Comparison of ENCODE assay signal across 9 cellular contexts in the genomic region with DNA sequence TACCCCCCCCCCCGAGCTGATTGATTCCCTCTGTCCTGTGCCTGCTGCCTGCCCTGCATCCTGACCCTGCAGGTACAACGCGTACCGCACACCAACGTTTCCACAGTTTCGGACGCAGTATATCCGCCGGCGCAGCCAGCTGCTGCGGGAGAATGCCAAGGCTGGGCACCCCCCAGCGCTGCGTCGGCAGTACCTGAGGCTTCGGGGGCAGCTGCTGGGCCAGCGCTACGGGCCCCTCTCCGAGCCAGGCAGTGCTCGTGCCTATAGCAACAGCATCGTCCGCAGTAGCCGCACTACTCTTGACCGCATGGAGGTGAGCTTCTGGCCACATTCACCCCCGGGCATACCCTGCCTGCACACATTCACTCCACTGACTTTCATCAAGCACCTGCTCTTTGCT. TPM values are rescaled to one million over a fixed set of nuclear protein-coding genes. Genes with fewer than 3 reads are reported as not detected.
DNase-seq lines count a peak whose midpoint lies in the region; TF ChIP-seq lines count a peak whose summit lies in the region.
"Had no signal": no experiment of that assay in that cellular context is flagged by ENCODE, and none has a peak within 500 bp of the region (broad histone marks: within the 10 kb centered on the region; RNA-seq: fewer than 3 reads in every experiment).

No MANE protein-coding gene starts in this region.

- H3K27me3 Mint-ChIP-seq in neural progenitor cell (ENCODE audit: insufficient read depth, low read depth) = peaks cover 6% of the 10 kb centered on the region

- H3K79me2 ChIP-seq in MM.1S (ENCODE audit: low read length) (0 out of 2 replicates have a peak, but pooled peaks cover 2% of the 10 kb centered on the region), neural progenitor cell (ENCODE audit: low read depth) (no peaks in the 10 kb centered on the region)

- H3K36me3 ChIP-seq in MM.1S (replicated peaks; ENCODE audit: insufficient read depth, low read length) (no peaks in the 10 kb centered on the region), neural progenitor cell (no peaks in the 10 kb centered on the region)

- H3K27ac ChIP-seq in AG04450 (ENCODE audit: low read depth, low read length) (no peak overlapping the region), MM.1S (ENCODE audit: low read length) (no peak overlapping the region), dorsolateral prefrontal cortex (peak overlapping the region in 24 of 59 donors; percentile 57 to 99 (median 97)), neural progenitor cell (no peak overlapping the region)

- H4K20me1 ChIP-seq in MM.1S (ENCODE audit: insufficient read depth, low read length) (no peaks in the 10 kb centered on the region), neural progenitor cell (ENCODE audit: low read depth) (no peaks in the 10 kb centered on the region)

- DNase-seq in AG04450 (ENCODE audit: low read depth, low spot score) (no peak), MM.1S (no peak), dorsolateral prefrontal cortex (no peak), neural progenitor cell (ENCODE audit: low spot score) (no peak), NCI-H2107 treated with DMSO at 0.1 percent for 48 hours (lab: John Stamatoyannopoulos, UW; ENCODE audit: unreplicated experiment) (no peak), NCI-H1436 (lab: John Stamatoyannopoulos, UW) (no peak), HCEC 1CT (no peak), NCI-H524 treated with DMSO at 0.1 percent for 48 hours (lab: John Stamatoyannopoulos, UW) (no peak)

- H3K9me3 ChIP-seq in AG04450 (ENCODE audit: control insufficient read depth, insufficient read depth, low read length) = no peaks in the 10 kb centered on the region
- no peaks in the 10 kb centered on the region for H3K9me3 ChIP-seq in MM.1S (replicated peaks; ENCODE audit: insufficient read depth, low read length)
- H3K9me3 ChIP-seq in neural progenitor cell (ENCODE audit: low read depth) = no peaks in the 10 kb centered on the region

- H3K4me3 Mint-ChIP-seq in neural progenitor cell = peak overlapping the region; percentile 95

- H3K4me1 ChIP-seq in MM.1S (ENCODE audit: low read length) (no peaks in the 10 kb centered on the region), neural progenitor cell (no peaks in the 10 kb centered on the region)

- no peak overlapping the region for H3K27ac Mint-ChIP-seq in neural progenitor cell

- intact Hi-C loops in dorsolateral prefrontal cortex (cut with DNase I) = no loop called here

- H3K4me3 ChIP-seq in AG04450 (ENCODE audit: low read depth, low read length) = peak overlapping the region; percentile 85
- peak overlapping the region; percentile 94; the same call in 1 of the 2 replicates for H3K4me3 ChIP-seq in MM.1S (ENCODE audit: low read length)
- H3K4me3 ChIP-seq in dorsolateral prefrontal cortex = peak overlapping the region in 54 of 59 donors; percentile 54 to 82 (median 70)
- no peak overlapping the region for H3K4me3 ChIP-seq in neural progenitor cell

- no peak for TF ChIP-seq CTCF in AG04450 (IDR thresholded peaks at IDR 0.05; ENCODE audit: low read depth, low read length)
- TF ChIP-seq CTCF in MM.1S (IDR thresholded peaks at IDR 0.05; ENCODE audit: low read length) = no peak
- no peak for TF ChIP-seq CTCF in dorsolateral prefrontal cortex (IDR thresholded peaks at IDR 0.05 in 54 of 56, conservative IDR thresholded peaks at IDR 0.05 in 2 of 56; ENCODE audit: low read depth in 1 of 56, partially characterized antibody in 56 of 56)
- no peak for TF ChIP-seq CTCF in neural progenitor cell (IDR thresholded peaks at IDR 0.05)

- peaks cover 4% of the 10 kb centered on the region for H3K4me1 Mint-ChIP-seq in neural progenitor cell

- CTCF ChIA-PET in AG04450 (lab: Charles Lee) = no interaction called here

- H3K27me3 ChIP-seq in AG04450 (ENCODE audit: control insufficient read depth, insufficient read depth, low read length) = no peaks in the 10 kb centered on the region
- H3K27me3 ChIP-seq in MM.1S (replicated peaks; ENCODE audit: insufficient read depth, low read length) = no peaks in the 10 kb centered on the region
- H3K27me3 ChIP-seq in dorsolateral prefrontal cortex = peaks cover 0 to 43% (median 0%) of the 10 kb centered on the region in 45 donors
- no peaks in the 10 kb centered on the region for H3K27me3 ChIP-seq in neural progenitor cell

- H3K9ac ChIP-seq in MM.1S (ENCODE audit: low read length) = no peak overlapping the region
- H3K9ac ChIP-seq in neural progenitor cell = no peak overlapping the region

- H3K9me2 ChIP-seq in MM.1S (replicated peaks; ENCODE audit: insufficient read depth, low read length) = no peaks in the 10 kb centered on the region

- peak overlapping the region; percentile 69; the same call in 1 of the 2 replicates for H3K4me2 ChIP-seq in MM.1S (ENCODE audit: low read depth, low read length)
- H3K4me2 ChIP-seq in neural progenitor cell = no peak overlapping the region

- peaks cover 11% of the 10 kb centered on the region for H3K9me3 Mint-ChIP-seq in neural progenitor cell
- H3K9me3 Mint-ChIP-seq: WTC11 had no signal

- H3F3A ChIP-seq in MM.1S (ENCODE audit: insufficient read depth, low read length) = no peaks in the 10 kb centered on the region
- H3F3A ChIP-seq in neural progenitor cell (ENCODE audit: low read depth) = no peaks in the 10 kb centered on the region

- peaks cover 8% of the 10 kb centered on the region for H3K36me3 Mint-ChIP-seq in neural progenitor cell
- H3K36me3 Mint-ChIP-seq: WTC11 had no signal

- no peak overlapping the region for H2AFZ ChIP-seq in MM.1S (ENCODE audit: low read length)
- H2AFZ ChIP-seq in neural progenitor cell (replicated peaks) = no peak overlapping the region

- POLR2A ChIA-PET in AG04450 (lab: Yijun Ruan, JAX) = interaction anchor here (0.7 to 1.0 kb wide), 2 partner anchors 19 to 24 kb away, joined by 3 to 5 read pairs; partner anchors contain the start of gene RBM3

RNA-seq across cellular contexts. Expression of gene WDR13, which starts 1.4 kb away (rescaled TPM):
- polyA plus RNA-seq in AG04450 (2011; rRNA removed) = 24.1 and 50.3 TPM in 2 replicates
- polyA minus RNA-seq in AG04450 (2011; rRNA and poly(A)+ RNA removed) = 25.5 and 38.0 TPM in 2 replicates
- 100 to 1,000 TPM in 117 of 120 experiments, 10 to 100 TPM in 3; 86.7 to 175 (median 126) TPM for total RNA-seq in dorsolateral prefrontal cortex
- total RNA-seq in neural progenitor cell (ENCODE audit: low replicate concordance) = 20.9 and 39.0 TPM in 2 replicates

RNA-seq across cellular contexts. Expression of gene RBM3, which starts 24.4 kb away (rescaled TPM):
- polyA plus RNA-seq in AG04450 (2011; rRNA removed) = 294 and 317 TPM in 2 replicates
- polyA minus RNA-seq in AG04450 (2011; rRNA and poly(A)+ RNA removed) = 187 and 200 TPM in 2 replicates
- 100 to 1,000 TPM in 10 of 120 experiments, 10 to 100 TPM in 110; 24.6 to 159 (median 56.4) TPM for total RNA-seq in dorsolateral prefrontal cortex
- 101 and 130 TPM in 2 replicates for total RNA-seq in neural progenitor cell (ENCODE audit: low replicate concordance)

RNA-seq across cellular contexts. Expression of gene TBC1D25, which starts 59.1 kb away (rescaled TPM):
- 7.9 and 9.3 TPM in 2 replicates for polyA plus RNA-seq in AG04450 (2011; rRNA removed)
- polyA minus RNA-seq in AG04450 (2011; rRNA and poly(A)+ RNA removed) = 10.9 and 17.6 TPM in 2 replicates
- total RNA-seq in dorsolateral prefrontal cortex = 10 to 100 TPM; 15.0 to 35.0 (median 22.4) TPM
- 1.5 and 3.1 TPM in 2 replicates for total RNA-seq in neural progenitor cell (ENCODE audit: low replicate concordance)
